In genomic region chr17:41415833-41416335, GRCh38 we compare ENCODE assay signal across 1 cellular context.
TF ChIP-seq lines count a peak whose summit lies in the region.

No MANE protein-coding gene starts in this region.

TF ChIP-seq in HepG2, 621 proteins besides CTCF, POLR2A, EP300 and RAD21 (continued from another document and continues in another):
- TF ChIP-seq, protein P1, sequence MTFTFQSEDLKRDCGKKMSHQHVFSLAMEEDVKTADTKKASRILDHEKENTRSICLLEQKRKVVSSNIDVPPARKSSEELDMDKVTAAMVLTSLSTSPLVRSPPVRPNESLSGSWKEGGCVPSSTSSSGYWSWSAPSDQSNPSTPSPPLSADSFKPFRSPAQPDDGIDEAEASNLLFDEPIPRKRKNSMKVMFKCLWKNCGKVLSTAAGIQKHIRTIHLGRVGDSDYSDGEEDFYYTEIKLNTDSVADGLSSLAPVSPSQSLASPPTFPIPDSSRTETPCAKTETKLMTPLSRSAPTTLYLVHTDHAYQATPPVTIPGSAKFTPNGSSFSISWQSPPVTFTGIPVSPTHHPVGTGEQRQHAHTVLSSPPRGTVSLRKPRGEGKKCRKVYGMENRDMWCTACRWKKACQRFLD (CRISPR knock-in tag; IDR thresholded peaks at IDR 0.05; ENCODE audit: borderline replicate concordance): no peak
- TF ChIP-seq SKI (IDR thresholded peaks at IDR 0.05; ENCODE audit: partially characterized antibody): peak; percentile 75
- no peak for TF ChIP-seq ZFP62 (CRISPR knock-in tag; IDR thresholded peaks at IDR 0.05)
- peak; percentile 92 for TF ChIP-seq RARA (CRISPR knock-in tag; IDR thresholded peaks at IDR 0.05)
- TF ChIP-seq ZNF33A (CRISPR knock-in tag; IDR thresholded peaks at IDR 0.05; ENCODE audit: borderline replicate concordance): no peak
- 0 out of 2 replicates have a peak, but pooled peaks have one; percentile 7 for TF ChIP-seq ZNF629 (CRISPR knock-in tag; conservative IDR thresholded peaks at IDR 0.05)
- TF ChIP-seq FOXK1 (CRISPR knock-in tag; IDR thresholded peaks at IDR 0.05; ENCODE audit: borderline replicate concordance, low read depth): 0 out of 2 replicates have a peak, but pooled peaks have one; percentile 20
- TF ChIP-seq NCOA1 (CRISPR knock-in tag; IDR thresholded peaks at IDR 0.05): 0 out of 2 replicates have a peak, but pooled peaks have one; percentile 47
- TF ChIP-seq ASH2L (IDR thresholded peaks at IDR 0.05; ENCODE audit: insufficient read length, low read depth, low read length): no peak
- no peak for TF ChIP-seq ZFAT (CRISPR knock-in tag; conservative IDR thresholded peaks at IDR 0.05)
- TF ChIP-seq SOX6 (IDR thresholded peaks at IDR 0.05): no peak
- peak; percentile 85 for TF ChIP-seq SOX6 (CRISPR knock-in tag; IDR thresholded peaks at IDR 0.05)
- TF ChIP-seq ZNF605 (CRISPR knock-in tag; IDR thresholded peaks at IDR 0.05): peak; percentile 64; the same call in 1 of the 2 replicates
- TF ChIP-seq, protein P2, sequence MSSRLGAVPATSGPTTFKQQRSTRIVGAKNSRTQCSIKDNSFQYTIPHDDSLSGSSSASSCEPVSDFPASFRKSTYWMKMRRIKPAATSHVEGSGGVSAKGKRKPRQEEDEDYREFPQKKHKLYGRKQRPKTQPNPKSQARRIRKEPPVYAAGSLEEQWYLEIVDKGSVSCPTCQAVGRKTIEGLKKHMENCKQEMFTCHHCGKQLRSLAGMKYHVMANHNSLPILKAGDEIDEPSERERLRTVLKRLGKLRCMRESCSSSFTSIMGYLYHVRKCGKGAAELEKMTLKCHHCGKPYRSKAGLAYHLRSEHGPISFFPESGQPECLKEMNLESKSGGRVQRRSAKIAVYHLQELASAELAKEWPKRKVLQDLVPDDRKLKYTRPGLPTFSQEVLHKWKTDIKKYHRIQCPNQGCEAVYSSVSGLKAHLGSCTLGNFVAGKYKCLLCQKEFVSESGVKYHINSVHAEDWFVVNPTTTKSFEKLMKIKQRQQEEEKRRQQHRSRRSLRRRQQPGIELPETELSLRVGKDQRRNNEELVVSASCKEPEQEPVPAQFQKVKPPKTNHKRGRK (CRISPR knock-in tag; IDR thresholded peaks at IDR 0.05): no peak
- 0 out of 2 replicates have a peak, but pooled peaks have one; percentile 15 for TF ChIP-seq YEATS4 (CRISPR knock-in tag; IDR thresholded peaks at IDR 0.05; ENCODE audit: borderline replicate concordance)
- peak; percentile 65; the same call in 1 of the 2 replicates for TF ChIP-seq ZNF431 (CRISPR knock-in tag; IDR thresholded peaks at IDR 0.05; ENCODE audit: borderline replicate concordance, low read depth)
- TF ChIP-seq ZNF7 (CRISPR knock-in tag; IDR thresholded peaks at IDR 0.05): no peak
- TF ChIP-seq ZFP36L1 (CRISPR knock-in tag; IDR thresholded peaks at IDR 0.05): peak; percentile 64; the same call in 1 of the 2 replicates
- no peak for TF ChIP-seq FOXP1 (IDR thresholded peaks at IDR 0.05)
- TF ChIP-seq FOXP1 (CRISPR knock-in tag; IDR thresholded peaks at IDR 0.05): peak; percentile 67
- no peak for TF ChIP-seq KLF15 (CRISPR knock-in tag; IDR thresholded peaks at IDR 0.05; ENCODE audit: borderline replicate concordance)
- peak; percentile 83 for TF ChIP-seq MED1 (CRISPR knock-in tag; IDR thresholded peaks at IDR 0.05)
- peak; percentile 67; the same call in 1 of the 2 replicates for TF ChIP-seq HDAC1 (CRISPR knock-in tag; IDR thresholded peaks at IDR 0.05)
- no peak for TF ChIP-seq IKZF1 (IDR thresholded peaks at IDR 0.05)
- TF ChIP-seq KAT8 (CRISPR knock-in tag; IDR thresholded peaks at IDR 0.05): peak; percentile 41; the same call in 1 of the 2 replicates
- TF ChIP-seq FOSL2 (CRISPR knock-in tag; IDR thresholded peaks at IDR 0.05): peak; percentile 78
- 0 out of 2 replicates have a peak, but pooled peaks have one; percentile 32 for TF ChIP-seq ZFY (CRISPR knock-in tag; IDR thresholded peaks at IDR 0.05)
- TF ChIP-seq RFX5 (IDR thresholded peaks at IDR 0.05; ENCODE audit: low read depth, low read length): no peak
- peak; percentile 87 for TF ChIP-seq JUND (CRISPR knock-in tag; IDR thresholded peaks at IDR 0.05)
- TF ChIP-seq AKNA (CRISPR knock-in tag; IDR thresholded peaks at IDR 0.05; ENCODE audit: borderline replicate concordance): 0 out of 2 replicates have a peak, but pooled peaks have one; percentile 19
- TF ChIP-seq BCL6 (CRISPR knock-in tag; IDR thresholded peaks at IDR 0.05): peak; percentile 68; the same call in 1 of the 2 replicates
- no peak for TF ChIP-seq ZNF136 (CRISPR knock-in tag; IDR thresholded peaks at IDR 0.05; ENCODE audit: low read depth)
- no peak for TF ChIP-seq MAFF (IDR thresholded peaks at IDR 0.05; ENCODE audit: low read depth, low read length)
- TF ChIP-seq ZNF619 (CRISPR knock-in tag; IDR thresholded peaks at IDR 0.05): no peak
- TF ChIP-seq ZNF333 (CRISPR knock-in tag; IDR thresholded peaks at IDR 0.05; ENCODE audit: borderline replicate concordance): no peak
- TF ChIP-seq PHF8 (CRISPR knock-in tag; IDR thresholded peaks at IDR 0.05): no peak
- TF ChIP-seq ZEB1 (IDR thresholded peaks at IDR 0.05; ENCODE audit: insufficient replicate concordance, low read depth): no peak
- TF ChIP-seq ZNF292 (CRISPR knock-in tag; IDR thresholded peaks at IDR 0.05; ENCODE audit: borderline replicate concordance, low read depth): 0 out of 2 replicates have a peak, but pooled peaks have one; percentile 27
- 0 out of 2 replicates have a peak, but pooled peaks have one; percentile 73 for TF ChIP-seq MEF2D (CRISPR knock-in tag; IDR thresholded peaks at IDR 0.05)
- TF ChIP-seq ZBED4 (CRISPR knock-in tag; IDR thresholded peaks at IDR 0.05; ENCODE audit: borderline replicate concordance): peak; percentile 100
- TF ChIP-seq ZNF235 (CRISPR knock-in tag; IDR thresholded peaks at IDR 0.05; ENCODE audit: borderline replicate concordance): no peak
- TF ChIP-seq, protein P3, sequence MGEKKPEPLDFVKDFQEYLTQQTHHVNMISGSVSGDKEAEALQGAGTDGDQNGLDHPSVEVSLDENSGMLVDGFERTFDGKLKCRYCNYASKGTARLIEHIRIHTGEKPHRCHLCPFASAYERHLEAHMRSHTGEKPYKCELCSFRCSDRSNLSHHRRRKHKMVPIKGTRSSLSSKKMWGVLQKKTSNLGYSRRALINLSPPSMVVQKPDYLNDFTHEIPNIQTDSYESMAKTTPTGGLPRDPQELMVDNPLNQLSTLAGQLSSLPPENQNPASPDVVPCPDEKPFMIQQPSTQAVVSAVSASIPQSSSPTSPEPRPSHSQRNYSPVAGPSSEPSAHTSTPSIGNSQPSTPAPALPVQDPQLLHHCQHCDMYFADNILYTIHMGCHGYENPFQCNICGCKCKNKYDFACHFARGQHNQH (CRISPR knock-in tag; IDR thresholded peaks at IDR 0.05): peak; percentile 83; the same call in 1 of the 2 replicates
- peak; percentile 41 for TF ChIP-seq ZNF501 (CRISPR knock-in tag; IDR thresholded peaks at IDR 0.05)
- TF ChIP-seq ZNF777 (CRISPR knock-in tag; IDR thresholded peaks at IDR 0.05): no peak
- no peak for TF ChIP-seq ZFP90 (CRISPR knock-in tag; IDR thresholded peaks at IDR 0.05; ENCODE audit: borderline replicate concordance)
- 0 out of 2 replicates have a peak, but pooled peaks have one; percentile 48 for TF ChIP-seq ZNF503 (CRISPR knock-in tag; IDR thresholded peaks at IDR 0.05)
- TF ChIP-seq MZF1 (CRISPR knock-in tag; IDR thresholded peaks at IDR 0.05; ENCODE audit: borderline replicate concordance): no peak
- peak; percentile 85; the same call in 1 of the 2 replicates for TF ChIP-seq HMG20A (CRISPR knock-in tag; IDR thresholded peaks at IDR 0.05; ENCODE audit: borderline replicate concordance)
- no peak for TF ChIP-seq NR1H2 (CRISPR knock-in tag; IDR thresholded peaks at IDR 0.05; ENCODE audit: borderline replicate concordance, low read depth)
- peak; percentile 34; the same call in 1 of the 2 replicates for TF ChIP-seq MIXL1 (CRISPR knock-in tag; IDR thresholded peaks at IDR 0.05)
- TF ChIP-seq TSC22D2 (CRISPR knock-in tag; IDR thresholded peaks at IDR 0.05; ENCODE audit: borderline replicate concordance): no peak
- TF ChIP-seq ZNF674 (CRISPR knock-in tag; IDR thresholded peaks at IDR 0.05; ENCODE audit: low read depth): no peak
- no peak for TF ChIP-seq ZNF275 (CRISPR knock-in tag; IDR thresholded peaks at IDR 0.05; ENCODE audit: borderline replicate concordance)
- TF ChIP-seq TEAD2 (CRISPR knock-in tag; IDR thresholded peaks at IDR 0.05): no peak
